Comparison of ENCODE assay signal across 21 cellular contexts in the genomic region with DNA sequence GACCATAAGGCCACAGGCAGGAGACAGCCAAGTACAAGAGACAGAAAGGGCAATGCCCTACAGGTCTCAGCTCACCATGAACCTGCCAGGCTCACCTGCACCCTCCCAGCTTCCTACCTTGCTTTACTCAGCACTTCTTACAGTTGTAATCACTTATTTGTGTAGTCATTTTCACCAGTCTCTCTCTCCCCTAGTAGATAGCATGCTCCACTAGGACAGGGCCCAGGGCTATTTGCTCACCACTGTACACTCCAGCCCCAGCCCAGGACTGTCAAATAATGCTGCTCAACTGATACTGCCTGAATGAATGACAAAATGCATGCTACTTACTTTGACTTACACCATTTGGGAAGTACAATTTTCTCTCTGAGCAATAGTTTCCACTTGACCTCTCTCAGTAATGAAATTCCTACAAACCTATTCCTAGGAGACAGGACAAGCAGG.
DNase-seq lines count a peak whose midpoint lies in the region; ATAC-seq, FAIRE-seq and TF ChIP-seq lines count a peak whose summit lies in the region.
"Had no signal": no experiment of that assay in that cellular context is flagged by ENCODE, and none has a peak within 500 bp of the region (broad histone marks: within the 10 kb centered on the region; RNA-seq: fewer than 3 reads in every experiment).

No MANE protein-coding gene starts in this region.

- ATAC-seq in K562 (no peak), left ventricle myocardium superior (peak; percentile 50)
- ATAC-seq: stimulated activated naive CD8-positive, alpha-beta T cell treated with anti-CD3 and anti-CD28 coated beads, Interleukin-15, amount 100 ng/mL, for 72 hours had no signal

- H3K4me1 ChIP-seq in K562 (replicated peaks in 1 of 2; ENCODE audit: control insufficient read depth in 2 of 2, insufficient read depth in 2 of 2, low read length in 2 of 2) (no peaks in the 10 kb centered on the region), neural progenitor cell (peaks cover 7% of the 10 kb centered on the region)
- no peaks in the 10 kb centered on the region for H3K4me1 ChIP-seq in effector memory CD4-positive, alpha-beta T cell (ENCODE audit: control insufficient read depth, insufficient read depth, low read length, poor library complexity, severe bottlenecking)

- no peaks in the 10 kb centered on the region; the same call in 1 of the 2 replicates for H3K9me3 ChIP-seq in K562 (replicated peaks; ENCODE audit: control insufficient read depth, insufficient read depth, low read depth, low read length)
- no peaks in the 10 kb centered on the region for H3K9me3 ChIP-seq in neural progenitor cell (ENCODE audit: low read depth)
- H3K9me3 ChIP-seq in effector memory CD4-positive, alpha-beta T cell (ENCODE audit: control insufficient read depth, low read length) = no peaks in the 10 kb centered on the region
- H3K9me3 ChIP-seq: lower lobe of right lung had no signal

- POLR2A ChIA-PET in K562 (lab: Yijun Ruan, JAX) = no interaction called here

- TF ChIP-seq POLR2A in K562 (conservative IDR thresholded peaks at IDR 0.05) = no peak

- no peaks in the 10 kb centered on the region for H4K20me1 ChIP-seq in K562 (replicated peaks; ENCODE audit: control insufficient read depth, insufficient read depth, low read length)
- H4K20me1 ChIP-seq in neural progenitor cell (ENCODE audit: low read depth) = no peaks in the 10 kb centered on the region

- H3K36me3 Mint-ChIP-seq in neural progenitor cell = peaks cover 2% of the 10 kb centered on the region

- H2AFZ ChIP-seq in K562 (ENCODE audit: low read depth, low read length) (no peak overlapping the region), neural progenitor cell (replicated peaks) (no peak overlapping the region)

- H3K36me3 ChIP-seq in K562 (ENCODE audit: control insufficient read depth, insufficient read depth, low read length) (no peaks in the 10 kb centered on the region), neural progenitor cell (no peaks in the 10 kb centered on the region)
- H3K36me3 ChIP-seq in effector memory CD4-positive, alpha-beta T cell (ENCODE audit: control insufficient read depth, insufficient read depth, low read length) = no peaks in the 10 kb centered on the region
- H3K36me3 ChIP-seq: lower lobe of right lung, SJCRH30 had no signal

- intact Hi-C loops in K562 (cut with micrococcal nuclease) (no loop called here), left ventricle myocardium superior (cut with micrococcal nuclease) (no loop called here)

- H3K4me1 Mint-ChIP-seq in neural progenitor cell = peaks cover 30% of the 10 kb centered on the region
- H3K4me1 Mint-ChIP-seq: stimulated activated naive CD8-positive, alpha-beta T cell treated with anti-CD3 and anti-CD28 coated beads, Interleukin-15, amount 100 ng/mL, for 72 hours had no signal

- no peak for DNase-seq in K562 (ENCODE audit: extremely low read depth in 1 of 4, low spot score in 3 of 4)
- DNase-seq in left ventricle myocardium superior = no peak
- DNase-seq in neural progenitor cell (ENCODE audit: low spot score) = no peak
- DNase-seq in kidney glomerular epithelial cell (lab: John Stamatoyannopoulos, UW) = no peak
- DNase-seq in effector memory CD4-positive, alpha-beta T cell = no peak
- no peak for DNase-seq in AG08395 (ENCODE audit: low spot score)
- DNase-seq in CD1c-positive myeloid dendritic cell (ENCODE audit: extremely low spot score) = no peak
- DNase-seq: activated CD4-positive, alpha-beta T cell treated with anti-CD3 and anti-CD28 coated beads, Interleukin-2, amount 50 U/mL, for 48 hours; foreskin melanocyte; lower lobe of right lung; NCI-H1436; NCI-H748 treated with DMSO at 0.1 percent for 48 hours; stimulated activated naive CD8-positive, alpha-beta T cell treated with anti-CD3 and anti-CD28 coated beads, Interleukin-15, amount 100 ng/mL, for 72 hours had no signal

- H3K4me3 Mint-ChIP-seq in neural progenitor cell = no peak overlapping the region
- H3K4me3 Mint-ChIP-seq: activated naive CD8-positive, alpha-beta T cell; stimulated activated naive CD8-positive, alpha-beta T cell treated with anti-CD3 and anti-CD28 coated beads, Interleukin-15, amount 100 ng/mL, for 72 hours; T-helper 1 cell treated with Interleukin-12 subunit alpha and Interleukin-12 subunit beta and Interleukin-4 antibody, amounts not matched to agents 30 μg/mL and 1 μg/mL, for 36 hours had no signal

- CTCF ChIA-PET in K562 (lab: Yijun Ruan, JAX; ENCODE audit: low intra/inter-chr PET ratio) = no interaction called here

- H3K9me1 ChIP-seq in K562 (ENCODE audit: control insufficient read depth, insufficient read depth, low read length) = no peaks in the 10 kb centered on the region

- H3K9me3 Mint-ChIP-seq in neural progenitor cell = peaks cover 2% of the 10 kb centered on the region

- H3K27me3 ChIP-seq in K562 (ENCODE audit: control insufficient read depth in 2 of 2, insufficient read depth in 2 of 2, low read length in 2 of 2) (peaks cover 4 to 6% of the 10 kb centered on the region in 2 experiments; a peak in 1 of 5 replicates), neural progenitor cell (no peaks in the 10 kb centered on the region)
- no peaks in the 10 kb centered on the region for H3K27me3 ChIP-seq in effector memory CD4-positive, alpha-beta T cell (replicated peaks; ENCODE audit: control insufficient read depth, insufficient read depth, low read length, poor library complexity, severe bottlenecking)
- H3K27me3 ChIP-seq: SJCRH30 had no signal

- peak overlapping the region; percentile 4 for H3K27ac Mint-ChIP-seq in neural progenitor cell
- H3K27ac Mint-ChIP-seq: activated naive CD8-positive, alpha-beta T cell; stimulated activated naive CD8-positive, alpha-beta T cell treated with anti-CD3 and anti-CD28 coated beads, Interleukin-15, amount 100 ng/mL, for 72 hours; T-helper 1 cell treated with Interleukin-12 subunit alpha and Interleukin-12 subunit beta and Interleukin-4 antibody, amounts not matched to agents 30 μg/mL and 1 μg/mL, for 36 hours had no signal

- in situ Hi-C loops in K562 (cut with MboI) = no loop called here

- H3K4me2 ChIP-seq in K562 (ENCODE audit: insufficient read depth, low read length) (no peak overlapping the region), neural progenitor cell (no peak overlapping the region)

- peaks cover 3% of the 10 kb centered on the region for H3K27me3 Mint-ChIP-seq in neural progenitor cell (ENCODE audit: insufficient read depth, low read depth)

- no TSS peak for BruUV-seq in K562 (replicated peaks; lab: Mats Ljungman, UMichigan)

- H3K9ac ChIP-seq in K562 (ENCODE audit: insufficient read depth in 1 of 2, low read depth in 2 of 2, low read length in 2 of 2) (no peak overlapping the region), neural progenitor cell (no peak overlapping the region)

- no peak for FAIRE-seq in K562 (lab: Jason Lieb, UNC)
- FAIRE-seq: G401.6, HTR-8/SVneo had no signal

- TF ChIP-seq CTCF in 22Rv1 (IDR thresholded peaks at IDR 0.05) (no peak), K562 (IDR thresholded peaks at IDR 0.05 in 2 of 3, conservative IDR thresholded peaks at IDR 0.05 in 1 of 3; ENCODE audit: insufficient read depth in 2 of 3, low read depth in 1 of 3, low read length in 3 of 3) (no peak), neural progenitor cell (IDR thresholded peaks at IDR 0.05) (no peak)

- H3K27ac ChIP-seq in 22Rv1 (peak overlapping the region; percentile 36), K562 (ENCODE audit: extremely low read depth, low read depth, low read length) (no peak overlapping the region), neural progenitor cell (no peak overlapping the region)
- no peak overlapping the region for H3K27ac ChIP-seq in effector memory CD4-positive, alpha-beta T cell (ENCODE audit: insufficient read depth, low read length, poor library complexity, severe bottlenecking)
- H3K27ac ChIP-seq: C4-2B, lower lobe of right lung, SJCRH30, VCaP had no signal

- H3F3A ChIP-seq in neural progenitor cell (ENCODE audit: low read depth) = no peaks in the 10 kb centered on the region

- H3K79me2 ChIP-seq in K562 (ENCODE audit: control insufficient read depth, insufficient read depth, low read length) (no peaks in the 10 kb centered on the region), neural progenitor cell (ENCODE audit: low read depth) (no peaks in the 10 kb centered on the region)

- H3K4me3 ChIP-seq in K562 (no peak overlapping the region), neural progenitor cell (no peak overlapping the region)
- H3K4me3 ChIP-seq in effector memory CD4-positive, alpha-beta T cell (ENCODE audit: insufficient read depth, low read depth, low read length, poor library complexity, severe bottlenecking) = no peak overlapping the region
- H3K4me3 ChIP-seq: lower lobe of right lung, SJCRH30 had no signal

- TF ChIP-seq RAD21 in K562 (CRISPR knock-in tag; conservative IDR thresholded peaks at IDR 0.05 in 1 of 2, IDR thresholded peaks at IDR 0.05 in 1 of 2) = no peak

- TF ChIP-seq EP300 in K562 (IDR thresholded peaks at IDR 0.05; ENCODE audit: low read length) = no peak

TF ChIP-seq in K562, 482 proteins besides CTCF, POLR2A, EP300 and RAD21 (continues in another document):
- TF ChIP-seq, protein P1, sequence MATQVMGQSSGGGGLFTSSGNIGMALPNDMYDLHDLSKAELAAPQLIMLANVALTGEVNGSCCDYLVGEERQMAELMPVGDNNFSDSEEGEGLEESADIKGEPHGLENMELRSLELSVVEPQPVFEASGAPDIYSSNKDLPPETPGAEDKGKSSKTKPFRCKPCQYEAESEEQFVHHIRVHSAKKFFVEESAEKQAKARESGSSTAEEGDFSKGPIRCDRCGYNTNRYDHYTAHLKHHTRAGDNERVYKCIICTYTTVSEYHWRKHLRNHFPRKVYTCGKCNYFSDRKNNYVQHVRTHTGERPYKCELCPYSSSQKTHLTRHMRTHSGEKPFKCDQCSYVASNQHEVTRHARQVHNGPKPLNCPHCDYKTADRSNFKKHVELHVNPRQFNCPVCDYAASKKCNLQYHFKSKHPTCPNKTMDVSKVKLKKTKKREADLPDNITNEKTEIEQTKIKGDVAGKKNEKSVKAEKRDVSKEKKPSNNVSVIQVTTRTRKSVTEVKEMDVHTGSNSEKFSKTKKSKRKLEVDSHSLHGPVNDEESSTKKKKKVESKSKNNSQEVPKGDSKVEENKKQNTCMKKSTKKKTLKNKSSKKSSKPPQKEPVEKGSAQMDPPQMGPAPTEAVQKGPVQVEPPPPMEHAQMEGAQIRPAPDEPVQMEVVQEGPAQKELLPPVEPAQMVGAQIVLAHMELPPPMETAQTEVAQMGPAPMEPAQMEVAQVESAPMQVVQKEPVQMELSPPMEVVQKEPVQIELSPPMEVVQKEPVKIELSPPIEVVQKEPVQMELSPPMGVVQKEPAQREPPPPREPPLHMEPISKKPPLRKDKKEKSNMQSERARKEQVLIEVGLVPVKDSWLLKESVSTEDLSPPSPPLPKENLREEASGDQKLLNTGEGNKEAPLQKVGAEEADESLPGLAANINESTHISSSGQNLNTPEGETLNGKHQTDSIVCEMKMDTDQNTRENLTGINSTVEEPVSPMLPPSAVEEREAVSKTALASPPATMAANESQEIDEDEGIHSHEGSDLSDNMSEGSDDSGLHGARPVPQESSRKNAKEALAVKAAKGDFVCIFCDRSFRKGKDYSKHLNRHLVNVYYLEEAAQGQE (CRISPR knock-in tag; IDR thresholded peaks at IDR 0.05; ENCODE audit: low read depth) = no peak
- TF ChIP-seq RAD51 (IDR thresholded peaks at IDR 0.05; ENCODE audit: borderline replicate concordance, low read depth) = no peak
